27 cellular contexts compared by ENCODE assay signal in the genomic region with DNA sequence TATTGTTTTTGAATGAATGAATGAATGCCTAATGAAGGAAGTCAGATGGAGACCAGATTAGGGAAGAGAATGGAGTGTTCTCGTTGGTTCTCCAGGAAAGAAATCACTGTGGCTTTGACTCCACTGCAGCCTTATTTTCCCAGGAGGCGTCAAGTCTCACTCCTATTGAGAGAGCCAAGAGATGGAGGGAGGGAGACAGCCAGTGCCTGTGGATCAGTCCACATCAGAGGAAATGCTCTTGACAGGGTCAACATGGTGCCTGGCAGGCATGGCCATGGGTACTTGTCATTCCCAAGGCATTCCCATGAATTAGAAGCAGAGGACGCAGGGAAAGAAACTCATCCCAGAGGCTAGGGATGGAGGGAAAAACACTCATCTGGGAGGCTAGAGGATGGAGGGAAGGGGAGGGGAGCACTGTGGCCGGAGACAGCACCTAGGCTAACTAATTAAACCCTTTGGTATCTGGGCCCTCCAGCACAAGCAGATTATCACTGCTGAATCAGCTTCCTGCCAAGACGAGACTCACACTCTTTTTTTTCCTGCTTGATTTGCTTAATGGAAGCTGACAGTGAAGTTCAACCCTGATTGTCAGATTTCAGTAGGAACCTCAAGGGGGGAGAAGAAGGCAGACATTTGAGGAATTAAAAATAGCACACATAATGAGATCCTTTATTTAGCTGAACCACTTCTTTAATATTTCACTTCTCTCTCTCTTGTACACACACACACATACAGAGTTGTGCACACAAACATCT.
"Had no signal": no experiment of that assay in that cellular context is flagged by ENCODE, and none has a peak within 500 bp of the region (broad histone marks: within the 10 kb centered on the region; RNA-seq: fewer than 3 reads in every experiment).

No MANE protein-coding gene starts in this region.

- H3K27me3 Mint-ChIP-seq: activated B cell treated with CpG ODN at 0.5 μM for 24 hours; activated CD8-positive, alpha-beta T cell treated with anti-CD3 and anti-CD28 coated beads for 36 hours; naive B cell; stimulated activated naive B cell treated with anti-CD40 and anti-IgM and Interleukin-4, amounts not matched to agents 10 μg/mL and 1 μg/mL and 100 μg/mL, for 72 hours; T-helper 17 cell had no signal

- ATAC-seq: activated CD8-positive, alpha-beta T cell treated with anti-CD3 and anti-CD28 coated beads for 36 hours; activated naive CD4-positive, alpha-beta T cell treated with anti-CD3 and anti-CD28 coated beads, Interleukin-2, amount 50 U/mL, for 72 hours; activated T-cell treated with anti-CD3 and anti-CD28 coated beads, Interleukin-2, amount 50 U/mL, for 72 hours; body of pancreas; foreskin keratinocyte; heart left ventricle; left cardiac atrium; lower lobe of right lung; right cardiac atrium; stimulated activated naive B cell treated with anti-CD40 and anti-IgM and Interleukin-4, amounts not matched to agents 10 μg/mL and 1 μg/mL and 100 μg/mL, for 72 hours; T-helper 17 cell had no signal

- H3K27me3 ChIP-seq: body of pancreas, foreskin keratinocyte, tibial nerve, uterus had no signal

- H3K36me3 ChIP-seq: heart left ventricle, lower lobe of right lung, tibial nerve, uterus had no signal

- H3K36me3 Mint-ChIP-seq: naive B cell; stimulated activated naive B cell treated with anti-CD40 and anti-IgM and Interleukin-4, amounts not matched to agents 10 μg/mL and 1 μg/mL and 100 μg/mL, for 72 hours had no signal

- FAIRE-seq: endothelial cell of umbilical vein had no signal

- H3K27ac ChIP-seq: body of pancreas, foreskin keratinocyte, heart left ventricle, lower lobe of right lung, skin epidermis, tibial nerve, uterus had no signal

- H3K4me1 Mint-ChIP-seq: activated B cell treated with CpG ODN at 0.5 μM for 24 hours; immature natural killer cell; naive B cell; stimulated activated naive B cell treated with anti-CD40 and anti-IgM and Interleukin-4, amounts not matched to agents 10 μg/mL and 1 μg/mL and 100 μg/mL, for 72 hours; T-helper 17 cell had no signal

- H3K4me3 Mint-ChIP-seq: activated B cell treated with CpG ODN at 0.5 μM for 24 hours; activated CD8-positive, alpha-beta T cell treated with anti-CD3 and anti-CD28 coated beads for 36 hours; activated T-cell treated with anti-CD3 and anti-CD28 coated beads, Interleukin-2, amount 50 U/mL, for 72 hours; immature natural killer cell; naive B cell; stimulated activated naive B cell treated with anti-CD40 and anti-IgM and Interleukin-4, amounts not matched to agents 10 μg/mL and 1 μg/mL and 100 μg/mL, for 72 hours; T-helper 17 cell had no signal

- H3K4me1 ChIP-seq: body of pancreas, foreskin keratinocyte, heart left ventricle, lower lobe of right lung, tibial nerve, uterus had no signal

- DNase-seq: activated B cell treated with CpG ODN at 0.5 μM for 24 hours; activated CD4-positive, alpha-beta T cell treated with anti-CD3 and anti-CD28 coated beads for 48 hours; activated CD8-positive, alpha-beta memory T cell treated with anti-CD3 and anti-CD28 coated beads, Interleukin-2, amount 50 U/mL, for 4 hours; activated CD8-positive, alpha-beta T cell treated with anti-CD3 and anti-CD28 coated beads for 36 hours; activated gamma-delta T cell; activated T-cell treated with anti-CD3 and anti-CD28 coated beads, Interleukin-2, amount 50 U/mL, for 72 hours; body of pancreas; central memory CD4-positive, alpha-beta T cell; cortex of kidney; effector CD4-positive, alpha-beta T cell; foreskin keratinocyte; heart left ventricle; immature natural killer cell; left cardiac atrium; lower lobe of right lung; naive B cell; posterior cingulate gyrus; right cardiac atrium; stimulated activated CD4-positive, alpha-beta T cell treated with anti-CD3 and anti-CD28 coated beads, Interleukin-15, amount 100 ng/mL, for 24 hours; stimulated activated CD4-positive, alpha-beta T cell treated with anti-CD3 and anti-CD28 coated beads, Interleukin-4, amount 100 ng/mL, for 1 hour; stimulated activated naive B cell treated with anti-CD40 and anti-IgM and Interleukin-4, amounts not matched to agents 10 μg/mL and 1 μg/mL and 100 μg/mL, for 72 hours; T-helper 17 cell; uterus had no signal

- H3K27ac Mint-ChIP-seq: activated B cell treated with CpG ODN at 0.5 μM for 24 hours; activated CD8-positive, alpha-beta T cell treated with anti-CD3 and anti-CD28 coated beads for 36 hours; activated naive CD4-positive, alpha-beta T cell treated with anti-CD3 and anti-CD28 coated beads, Interleukin-2, amount 50 U/mL, for 72 hours; activated T-cell treated with anti-CD3 and anti-CD28 coated beads, Interleukin-2, amount 50 U/mL, for 72 hours; immature natural killer cell; naive B cell; stimulated activated naive B cell treated with anti-CD40 and anti-IgM and Interleukin-4, amounts not matched to agents 10 μg/mL and 1 μg/mL and 100 μg/mL, for 72 hours; T-helper 17 cell had no signal

- H3K4me3 ChIP-seq: body of pancreas, heart left ventricle, lower lobe of right lung, skin epidermis, tibial nerve, uterus had no signal

- H3K9me3 ChIP-seq: body of pancreas, lower lobe of right lung, tibial nerve, uterus had no signal
